In the genomic region with DNA sequence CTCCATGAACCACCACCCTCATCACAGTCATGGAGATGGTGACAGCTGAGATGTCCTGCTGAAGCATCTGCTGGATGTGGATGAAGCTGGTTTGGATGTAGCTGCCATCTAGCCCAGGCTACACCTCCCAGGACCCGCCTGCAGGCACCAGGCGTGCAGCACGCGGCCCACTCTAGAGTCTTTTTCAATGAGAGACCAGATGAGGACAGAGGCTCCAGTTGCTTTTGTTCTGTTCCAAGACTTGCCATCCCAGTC, we compare ENCODE assay signal across 9 cellular contexts.
DNase-seq lines count a peak whose midpoint lies in the region; ATAC-seq and TF ChIP-seq lines count a peak whose summit lies in the region.
"Had no signal": no experiment of that assay in that cellular context is flagged by ENCODE, and none has a peak within 500 bp of the region (broad histone marks: within the 10 kb centered on the region; RNA-seq: fewer than 3 reads in every experiment).

No MANE protein-coding gene starts in this region.

- H3K4me3 ChIP-seq in BE2C (ENCODE audit: low read depth, low read length) = peak overlapping the region; percentile 41; the same call in 1 of the 2 replicates
- no peak overlapping the region; the same call in 1 of the 2 replicates for H3K4me3 ChIP-seq in MM.1S (ENCODE audit: low read length)
- H3K4me3 ChIP-seq in duodenal mucosa (ENCODE audit: low read depth in 1 of 2, low read length in 2 of 2) = peak overlapping the region in 1 of 2 donors; percentile 49
- no peak overlapping the region for H3K4me3 ChIP-seq in colonic mucosa

- DNase-seq in BE2C (no peak), MM.1S (no peak), osteocyte (ENCODE audit: extremely low spot score, unreplicated experiment) (no peak), colonic mucosa (no peak), NCI-H524 treated with DMSO at 0.1 percent for 48 hours (lab: John Stamatoyannopoulos, UW) (no peak), Ammon's horn (ENCODE audit: low spot score) (no peak)
- DNase-seq: NCI-H1694 treated with DMSO at 0.1 percent for 48 hours had no signal

- intact Hi-C loops in colonic mucosa (cut with DNase I) = no loop called here

- H3K9me2 ChIP-seq in MM.1S (replicated peaks; ENCODE audit: insufficient read depth, low read length) = no peaks in the 10 kb centered on the region

- peak overlapping the region; percentile 24 for H3K4me3 Mint-ChIP-seq in osteocyte (ENCODE audit: unreplicated experiment)

- no peaks in the 10 kb centered on the region for H3K9me3 Mint-ChIP-seq in osteocyte (ENCODE audit: unreplicated experiment)

- H3F3A ChIP-seq in MM.1S (ENCODE audit: insufficient read depth, low read length) = peaks cover 25% of the 10 kb centered on the region

- peaks cover 51% of the 10 kb centered on the region for H3K4me1 ChIP-seq in BE2C
- peaks cover 46% of the 10 kb centered on the region for H3K4me1 ChIP-seq in MM.1S (ENCODE audit: low read length)
- H3K4me1 ChIP-seq in duodenal mucosa (ENCODE audit: control insufficient read depth in 1 of 2, insufficient read depth in 2 of 2, low read length in 2 of 2) = peaks cover 80 to 86% of the 10 kb centered on the region in 2 donors
- H3K4me1 ChIP-seq in colonic mucosa = peaks cover 41% of the 10 kb centered on the region

- no peaks in the 10 kb centered on the region for H3K27me3 Mint-ChIP-seq in osteocyte (ENCODE audit: unreplicated experiment)

- H3K27me3 ChIP-seq in BE2C (no peaks in the 10 kb centered on the region), MM.1S (replicated peaks; ENCODE audit: insufficient read depth, low read length) (no peaks in the 10 kb centered on the region), duodenal mucosa (ENCODE audit: control insufficient read depth in 1 of 2, insufficient read depth in 2 of 2, low read length in 2 of 2) (no peaks in the 10 kb centered on the region), colonic mucosa (no peaks in the 10 kb centered on the region)

- H3K79me2 ChIP-seq in MM.1S (ENCODE audit: low read length) = peaks cover 91% of the 10 kb centered on the region

- no peaks in the 10 kb centered on the region for H4K20me1 ChIP-seq in MM.1S (ENCODE audit: insufficient read depth, low read length)

- no peaks in the 10 kb centered on the region for H3K9me3 ChIP-seq in BE2C
- H3K9me3 ChIP-seq in MM.1S (replicated peaks; ENCODE audit: insufficient read depth, low read length) = no peaks in the 10 kb centered on the region
- no peaks in the 10 kb centered on the region for H3K9me3 ChIP-seq in duodenal mucosa (ENCODE audit: control insufficient read depth in 1 of 2, low read length in 2 of 2)
- no peaks in the 10 kb centered on the region for H3K9me3 ChIP-seq in colonic mucosa

- H3K36me3 ChIP-seq in BE2C (peaks cover 28% of the 10 kb centered on the region), MM.1S (replicated peaks; ENCODE audit: insufficient read depth, low read length) (no peaks in the 10 kb centered on the region), duodenal mucosa (ENCODE audit: control insufficient read depth in 1 of 2, insufficient read depth in 2 of 2, low read length in 2 of 2) (peaks cover 11 to 14% of the 10 kb centered on the region in 2 donors), colonic mucosa (no peaks in the 10 kb centered on the region)

- H3K27ac Mint-ChIP-seq in osteocyte (ENCODE audit: unreplicated experiment) = peak overlapping the region; percentile 86

- H3K36me3 Mint-ChIP-seq in osteocyte (ENCODE audit: unreplicated experiment) = peaks cover 2% of the 10 kb centered on the region

- ATAC-seq in GM19023 (IDR thresholded peaks at IDR 0.05; ENCODE audit: unreplicated experiment) = no peak

- H2AFZ ChIP-seq in MM.1S (ENCODE audit: low read length) = no peak overlapping the region

- H3K9ac ChIP-seq in MM.1S (ENCODE audit: low read length) = peak overlapping the region; percentile 48
- H3K9ac ChIP-seq in duodenal mucosa (ENCODE audit: low read depth in 1 of 2, low read length in 2 of 2) = no peak overlapping the region
- peak overlapping the region in 1 of 2 donors; percentile 63 for H3K9ac ChIP-seq in colonic mucosa (ENCODE audit: low read depth in 2 of 2, low read length in 2 of 2)

- H3K4me2 ChIP-seq in MM.1S (ENCODE audit: low read depth, low read length) = peak overlapping the region; percentile 86

- TF ChIP-seq CTCF in BE2C (IDR thresholded peaks at IDR 0.05; ENCODE audit: low read depth, low read length) (no peak), MM.1S (IDR thresholded peaks at IDR 0.05; ENCODE audit: low read length) (no peak), osteocyte (IDR thresholded peaks at IDR 0.05) (no peak), colonic mucosa (IDR thresholded peaks at IDR 0.05) (no peak)

- H3K4me1 Mint-ChIP-seq in osteocyte (ENCODE audit: unreplicated experiment) = peaks cover 93% of the 10 kb centered on the region

- H3K27ac ChIP-seq in MM.1S (ENCODE audit: low read length) = peak overlapping the region; percentile 78
- peak overlapping the region; percentile 24 for H3K27ac ChIP-seq in duodenal mucosa (ENCODE audit: low read depth, low read length)
- H3K27ac ChIP-seq in colonic mucosa = no peak overlapping the region
